9 cellular contexts compared by ENCODE assay signal in the genomic region with DNA sequence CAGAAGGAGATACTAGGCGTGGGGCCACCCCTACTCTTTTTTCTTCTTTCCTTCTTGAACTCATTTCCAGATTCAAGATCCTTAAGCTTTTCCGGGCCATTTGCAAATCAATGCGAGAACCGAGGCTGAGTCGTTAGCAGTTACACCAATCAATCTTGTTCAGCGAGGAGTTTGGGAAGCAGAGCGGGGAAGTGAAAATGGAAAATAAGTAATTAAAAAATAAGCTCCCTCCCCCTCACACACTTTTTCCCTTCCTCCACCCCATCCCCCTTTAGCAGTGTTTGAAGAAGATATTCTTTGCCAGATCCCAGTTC. TPM values are rescaled to one million over a fixed set of nuclear protein-coding genes. Genes with fewer than 3 reads are reported as not detected.
DNase-seq lines count a peak whose midpoint lies in the region; TF ChIP-seq lines count a peak whose summit lies in the region.
"Had no signal": no experiment of that assay in that cellular context is flagged by ENCODE, and none has a peak within 500 bp of the region (broad histone marks: within the 10 kb centered on the region; RNA-seq: fewer than 3 reads in every experiment).

No MANE protein-coding gene starts in this region.

- peaks cover 38% of the 10 kb centered on the region for H3K27me3 Mint-ChIP-seq in type B pancreatic cell

- peaks cover 7% of the 10 kb centered on the region for H3K4me1 Mint-ChIP-seq in type B pancreatic cell (ENCODE audit: unreplicated experiment)

- H3K36me3 ChIP-seq in SJCRH30 (no peaks in the 10 kb centered on the region), iPS DF 6.9 (ENCODE audit: control insufficient read depth, insufficient read depth, low read length) (no peaks in the 10 kb centered on the region), stomach smooth muscle (ENCODE audit: control insufficient read depth in 2 of 2, insufficient read depth in 2 of 2, low read length in 2 of 2) (no peaks in the 10 kb centered on the region)

- H3K4me1 ChIP-seq in SJCRH30 (no peaks in the 10 kb centered on the region), iPS DF 6.9 (ENCODE audit: control insufficient read depth, insufficient read depth, low read length) (0 out of 2 replicates have a peak, but pooled peaks cover 1% of the 10 kb centered on the region), stomach smooth muscle (ENCODE audit: control insufficient read depth, insufficient read depth, low read length) (peaks cover 13% of the 10 kb centered on the region)

- H3K9ac ChIP-seq in stomach smooth muscle (ENCODE audit: low read length in 2 of 2): peak overlapping the region; percentile 78 to 93

- H3K4me3 ChIP-seq in SJCRH30 (peak overlapping the region; percentile 70), iPS DF 6.9 (ENCODE audit: low read length) (peak overlapping the region; percentile 67; the same call in 1 of the 2 replicates), stomach smooth muscle (ENCODE audit: low read length in 2 of 2) (peak overlapping the region; percentile 95 to 99)

- TF ChIP-seq CTCF in type B pancreatic cell (conservative IDR thresholded peaks at IDR 0.05): no peak

- no peaks in the 10 kb centered on the region for H3K9me3 ChIP-seq in SJCRH30 (replicated peaks)
- no peaks in the 10 kb centered on the region for H3K9me3 ChIP-seq in iPS DF 6.9 (ENCODE audit: control insufficient read depth, insufficient read depth, low read length)
- H3K9me3 ChIP-seq in stomach smooth muscle (ENCODE audit: control insufficient read depth in 2 of 2, low read length in 2 of 2): no peaks in the 10 kb centered on the region

- H3K4me3 Mint-ChIP-seq in type B pancreatic cell: no peak overlapping the region

- no CpG with 5 or more reads among the region's 7 CpGs for WGBS in iPS DF 6.9 (ENCODE audit: insufficient coverage, insufficient read length)

- H3K36me3 Mint-ChIP-seq in type B pancreatic cell: no peaks in the 10 kb centered on the region

- H3K27me3 ChIP-seq in SJCRH30: no peaks in the 10 kb centered on the region
- H3K27me3 ChIP-seq in iPS DF 6.9 (ENCODE audit: control insufficient read depth, insufficient read depth, low read length): peaks cover 3% of the 10 kb centered on the region; the same call in 1 of the 2 replicates
- H3K27me3 ChIP-seq in stomach smooth muscle (ENCODE audit: control insufficient read depth in 1 of 2, insufficient read depth in 2 of 2, low read length in 2 of 2): no peaks in the 10 kb centered on the region

- H3K27ac Mint-ChIP-seq in type B pancreatic cell: no peak overlapping the region

- DNase-seq in NCI-H1092 treated with DMSO at 0.1 percent for 48 hours (lab: John Stamatoyannopoulos, UW) (peak; percentile 73), NCI-H1092 (lab: John Stamatoyannopoulos, UW) (no peak), SJCRH30 (no peak), iPS DF 6.9 (ENCODE audit: low read depth, low spot score) (no peak), type B pancreatic cell (ENCODE audit: extremely low spot score, unreplicated experiment) (no peak), NOMO-1 treated with dmso at 0.1 percent for 144 hours (lab: John Stamatoyannopoulos, UW; ENCODE audit: unreplicated experiment) (no peak)
- DNase-seq in activated effector memory CD4-positive, alpha-beta T cell treated with Interleukin-2 at 50 U/mL for 16 hours: no peak

- no peaks in the 10 kb centered on the region for H3K9me3 Mint-ChIP-seq in type B pancreatic cell

- H3K27ac ChIP-seq in SJCRH30: peak overlapping the region; percentile 61
- no peak overlapping the region for H3K27ac ChIP-seq in iPS DF 6.9 (ENCODE audit: low read length)
- peak overlapping the region; percentile 97 for H3K27ac ChIP-seq in stomach smooth muscle (ENCODE audit: low read length)

RNA-seq across cellular contexts. Expression of gene NEGR1, which starts 1.7 kb away (rescaled TPM):
- total RNA-seq in SJCRH30 (2014; rRNA removed; shearing (Covaris generic)): 0.99 and 1.2 TPM in 2 replicates
- 22.4 and 22.5 TPM in 2 replicates for total RNA-seq in type B pancreatic cell (ENCODE audit: low replicate concordance)
- total RNA-seq: T-helper 2 cell treated with Interferon-gamma antibody and Interleukin-4, amounts not matched to agents 100 ng/mL and 5 ng/mL, for 36 hours had no signal

Comparison
In these comparisons a context has a peak if more than half of its experiments do, and no peak if none do; other contexts are left out.
1. RNA of gene NEGR1, which starts 1.7 kb away (total RNA-seq): 22.4 to 22.5 TPM in type B pancreatic cell; 0.99 to 1.2 TPM in SJCRH30; every median in the first group is over 10 times any median in the second.
2. Peak in every context shown above with its lines, with median percentiles within 50 percentile points of each other: H3K4me3 ChIP-seq.